10 cellular contexts compared by ENCODE assay signal in the genomic region with DNA sequence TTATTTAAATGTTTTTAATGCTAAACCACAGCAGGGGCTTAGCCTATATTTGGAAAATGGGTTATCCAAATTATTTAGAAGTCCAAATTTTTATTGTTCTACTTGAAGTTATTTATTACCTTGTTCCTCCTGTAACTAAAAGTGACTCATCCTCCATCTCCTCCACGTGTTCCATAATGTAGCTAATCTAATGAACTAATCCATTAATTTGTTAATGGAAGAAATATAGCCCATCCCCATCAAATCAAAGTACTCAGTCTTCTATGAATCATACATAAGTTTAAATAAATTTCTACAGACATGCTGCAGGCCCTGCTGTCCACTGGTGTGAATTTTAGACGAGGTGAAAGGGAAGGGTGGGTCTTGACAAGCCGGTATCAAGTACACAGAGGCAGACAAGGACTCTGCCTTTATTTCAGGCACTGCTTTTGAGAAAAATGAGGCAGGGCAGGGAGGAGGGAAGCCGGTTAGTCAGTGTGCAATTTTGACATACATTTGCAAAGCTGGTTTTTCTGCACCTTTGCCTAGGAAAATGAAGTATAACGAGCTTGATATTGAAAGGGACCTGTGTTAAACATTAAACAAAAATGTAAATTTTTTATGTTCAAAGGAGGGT. TPM values are rescaled to one million over a fixed set of nuclear protein-coding genes. Genes with fewer than 3 reads are reported as not detected.
A peak's percentile ranks its signal among the peaks of the same experiment; 100 is the strongest.
DNase-seq lines count a peak whose midpoint lies in the region; ATAC-seq and TF ChIP-seq lines count a peak whose summit lies in the region.
"Not testable (repeated sequence)": the region's sequence is repeated elsewhere in the genome, so short reads cannot be mapped to it uniquely, and the experiment has no call there.
"Had no signal": no experiment of that assay in that cellular context is flagged by ENCODE, and none has a peak within 500 bp of the region (broad histone marks: within the 10 kb centered on the region; RNA-seq: fewer than 3 reads in every experiment).

No MANE protein-coding gene starts in this region.

- POLR2A ChIA-PET in HCT116 (lab: Charles Lee); PC-3 (lab: Charles Lee; ENCODE audit: unreplicated experiment): not testable (repeated sequence)

- H3K9ac ChIP-seq in HCT116 (ENCODE audit: low read length) (peak overlapping the region; percentile 19; the same call in 1 of the 2 replicates), PC-3 (ENCODE audit: low read length) (peak overlapping the region; percentile 57)
- H3K9ac ChIP-seq in smooth muscle cell (ENCODE audit: low read depth) = not testable (repeated sequence)

- H3K79me2 ChIP-seq in HCT116 (ENCODE audit: insufficient read depth, low read length); smooth muscle cell (ENCODE audit: low read depth): not testable (repeated sequence)
- peaks cover 76% of the 10 kb centered on the region for H3K79me2 ChIP-seq in PC-3 (ENCODE audit: low read length)

- peaks cover 19 to 64% of the 10 kb centered on the region in 2 experiments for H3K4me1 ChIP-seq in HCT116 (ENCODE audit: control insufficient read depth in 1 of 2, insufficient read depth in 2 of 2, low read length in 2 of 2)
- H3K4me1 ChIP-seq in PC-3 (ENCODE audit: insufficient read depth, low read length) = peaks cover 58% of the 10 kb centered on the region
- peaks cover 43% of the 10 kb centered on the region for H3K4me1 ChIP-seq in foreskin keratinocyte
- H3K4me1 ChIP-seq in mucosa of descending colon (ENCODE audit: low read depth); smooth muscle cell (ENCODE audit: low read depth): not testable (repeated sequence)

- H3K27me3 ChIP-seq in HCT116 (ENCODE audit: insufficient read depth, low read length); PC-3 (ENCODE audit: low read length); foreskin keratinocyte; smooth muscle cell (ENCODE audit: low read depth): not testable (repeated sequence)

- not testable (repeated sequence) for H2AFZ ChIP-seq in HCT116 (ENCODE audit: low read depth, low read length, poor library complexity, severe bottlenecking); PC-3 (ENCODE audit: low read length); smooth muscle cell (ENCODE audit: low read depth)

- RAD21 ChIA-PET in HCT116 (lab: Charles Lee; ENCODE audit: low non-redundant PET in 1 of 2, low total read pairs in 2 of 2, uncharacterized antibody in 2 of 2, unreplicated experiment in 2 of 2) = not testable (repeated sequence)

- H3K4me2 ChIP-seq in HCT116 (ENCODE audit: low read length) (peak overlapping the region; percentile 60), PC-3 (ENCODE audit: low read length) (peak overlapping the region; percentile 53)
- H3K4me2 ChIP-seq in smooth muscle cell = not testable (repeated sequence)

- not testable (repeated sequence) for TF ChIP-seq RAD21 in HCT116 (IDR thresholded peaks at IDR 0.05; ENCODE audit: low read depth)

- not testable (repeated sequence) for TF ChIP-seq POLR2A in HCT116 (IDR thresholded peaks at IDR 0.05; ENCODE audit: borderline replicate concordance, extremely low read depth, insufficient read depth, insufficient read length)

- CTCF ChIA-PET in HCT116 (lab: Charles Lee) = not testable (repeated sequence)
- CTCF ChIA-PET in PC-3 (lab: Charles Lee) = interaction anchor here (0.9 kb wide), 1 partner anchor 36 kb away, joined by 3 read pairs; no protein-coding TSS in a partner anchor

- H3K27ac ChIP-seq in HCT116 (ENCODE audit: low read depth, low read length) (peak overlapping the region; percentile 7; the same call in 1 of the 2 replicates), PC-3 (ENCODE audit: low read length) (peak overlapping the region; percentile 98), foreskin keratinocyte (peak overlapping the region; percentile 5), smooth muscle cell (ENCODE audit: low read depth) (peak overlapping the region; percentile 35)

- not testable (repeated sequence) for H3K9me3 ChIP-seq in HCT116 (ENCODE audit: control insufficient read depth in 1 of 2, insufficient read depth in 1 of 2, low read depth in 1 of 2, low read length in 2 of 2); PC-3 (ENCODE audit: low read length); mucosa of descending colon; smooth muscle cell (replicated peaks; ENCODE audit: low read depth)

- not testable (repeated sequence) for BruUV-seq in HCT116 (replicated peaks; lab: Mats Ljungman, UMichigan); PC-3 (replicated peaks; lab: Mats Ljungman, UMichigan)

- peak; percentile 37; the same call in 1 of the 2 replicates for ATAC-seq in HCT116
- peak; percentile 12 for ATAC-seq in PC-3
- peak; percentile 48 for ATAC-seq in SK-N-SH treated with all-trans-retinoic acid at 6 μM for 48 hours
- not testable (repeated sequence) for ATAC-seq in foreskin keratinocyte
- peak; percentile 62 for ATAC-seq in mucosa of descending colon

- intact Hi-C loops in HCT116 (cut with micrococcal nuclease); PC-3 (cut with micrococcal nuclease); mucosa of descending colon (cut with DNase I, micrococcal nuclease): not testable (repeated sequence)

- not testable (repeated sequence) for H3K4me3 ChIP-seq in HCT116 (replicated peaks in 1 of 2; ENCODE audit: low read depth in 1 of 2, low read length in 2 of 2); PC-3 (ENCODE audit: low read length); epithelial cell of esophagus (ENCODE audit: low read length); mucosa of descending colon; smooth muscle cell

- not testable (repeated sequence) for DNase-seq in HCT116 (ENCODE audit: low read depth, low spot score); foreskin keratinocyte; smooth muscle cell (lab: John Stamatoyannopoulos, UW; ENCODE audit: unreplicated experiment)
- DNase-seq in PC-3 (peak; percentile 60), epithelial cell of esophagus (ENCODE audit: low read depth) (peak; percentile 74), mucosa of descending colon (peak in 1 of 3 donors; percentile 25)

- not testable (repeated sequence) for TF ChIP-seq CTCF in HCT116 (IDR thresholded peaks at IDR 0.05 in 2 of 3, conservative IDR thresholded peaks at IDR 0.05 in 1 of 3; ENCODE audit: borderline replicate concordance in 1 of 3, insufficient read depth in 1 of 3, low read depth in 2 of 3, low read length in 2 of 3); PC-3 (conservative IDR thresholded peaks at IDR 0.05; ENCODE audit: low read depth, low read length); epithelial cell of esophagus (IDR thresholded peaks at IDR 0.05; ENCODE audit: insufficient read depth, low read depth, low read length, missing control alignments); foreskin keratinocyte (conservative IDR thresholded peaks at IDR 0.05); mucosa of descending colon (IDR thresholded peaks at IDR 0.05); smooth muscle cell (IDR thresholded peaks at IDR 0.05; ENCODE audit: borderline replicate concordance, insufficient read depth, poor library complexity, severe bottlenecking)

- H3K9me2 ChIP-seq in HCT116 (ENCODE audit: insufficient read depth); PC-3 (replicated peaks; ENCODE audit: low read length): not testable (repeated sequence)

- H4K20me1 ChIP-seq in HCT116 (ENCODE audit: insufficient read depth); PC-3 (ENCODE audit: low read length); smooth muscle cell (ENCODE audit: low read depth): not testable (repeated sequence)

- H3F3A ChIP-seq in PC-3 (ENCODE audit: low read length, unreplicated experiment); smooth muscle cell (ENCODE audit: low read depth): not testable (repeated sequence)

- not testable (repeated sequence) for H3K36me3 ChIP-seq in HCT116 (ENCODE audit: control insufficient read depth in 1 of 2, insufficient read depth in 2 of 2, low read length in 2 of 2); PC-3 (ENCODE audit: low read depth, low read length); mucosa of descending colon (ENCODE audit: low read depth); smooth muscle cell (ENCODE audit: low read depth)

- 63% methylated on average over 5 of the region's 5 CpGs for WGBS in smooth muscle cell (ENCODE audit: low lambda C conversion rate)

TF ChIP-seq in HCT116, 20 proteins besides CTCF, POLR2A, EP300 and RAD21 (continues in another document):
- TF ChIP-seq CBX3 (IDR thresholded peaks at IDR 0.05; ENCODE audit: low read depth) = 0 out of 2 replicates have a peak, but pooled peaks have one; percentile 18
- TF ChIP-seq FOSL1 (IDR thresholded peaks at IDR 0.05; ENCODE audit: low read depth) = peak; percentile 34; the same call in 1 of the 2 replicates

TF ChIP-seq in SK-N-SH treated with all-trans-retinoic acid at 6 μM for 48 hours, 23 proteins besides CTCF, POLR2A, EP300 and RAD21 (continues in another document):
- TF ChIP-seq ISL1 (CRISPR knock-in tag; IDR thresholded peaks at IDR 0.05) = peak; percentile 96
- 0 out of 2 replicates have a peak, but pooled peaks have one; percentile 17 for TF ChIP-seq TOX (CRISPR knock-in tag; IDR thresholded peaks at IDR 0.05; ENCODE audit: borderline replicate concordance)
- peak; percentile 86; the same call in 1 of the 2 replicates for TF ChIP-seq ZC3H10 (CRISPR knock-in tag; IDR thresholded peaks at IDR 0.05)

RNA-seq across cellular contexts. Expression of gene PRSS3, which starts 21.2 kb away (rescaled TPM):
- total RNA-seq in HCT116 (2021; ENCODE audit: unreplicated experiment) (66.3 TPM), PC-3 (2014; rRNA removed) (225 and 240 TPM in 2 replicates), foreskin keratinocyte (89.9 and 199 TPM in 2 replicates), mucosa of descending colon (100 to 1,000 TPM; 107 to 326 (median 174) TPM), smooth muscle cell (not detected in 2 replicates)
- 138 and 146 TPM in 2 replicates for polyA plus RNA-seq in HCT116 (2012)
- polyA plus RNA-seq in foreskin keratinocyte (127 and 247 TPM in 2 replicates), smooth muscle cell (not detected in 2 replicates)
- total RNA-seq: CD4-positive, CD25-positive, alpha-beta regulatory T cell; H1; HepG2 had no signal
- polyA plus RNA-seq: CD4-positive, CD25-positive, alpha-beta regulatory T cell; HepG2 had no signal

RNA-seq across cellular contexts. Expression of gene UBE2R2, which starts 42.8 kb away (rescaled TPM):
- total RNA-seq in HCT116 (2021; ENCODE audit: unreplicated experiment) (47.0 TPM), PC-3 (2014; rRNA removed) (18.4 and 20.9 TPM in 2 replicates), foreskin keratinocyte (28.7 and 31.1 TPM in 2 replicates), mucosa of descending colon (10 to 100 TPM; 32.1 to 55.5 (median 34.4) TPM), smooth muscle cell (39.1 and 43.5 TPM in 2 replicates)
- 32.0 and 35.8 TPM in 2 replicates for polyA plus RNA-seq in HCT116 (2012)
- polyA plus RNA-seq in foreskin keratinocyte (24.7 and 25.4 TPM in 2 replicates), smooth muscle cell (43.2 and 44.2 TPM in 2 replicates)

Comparison
In these comparisons a context has a peak if more than half of its experiments do, and no peak if none do; other contexts are left out.
1. H3K27ac ChIP-seq: peak in every context shown above with its lines; median percentile 98 in PC-3; 35 in smooth muscle cell; 7 in HCT116; 5 in foreskin keratinocyte.
2. RNA of gene PRSS3, which starts 21.2 kb away (total RNA-seq): 225 to 240 TPM in PC-3, 107 to 326 TPM in mucosa of descending colon, 89.9 to 199 TPM in foreskin keratinocyte and 66.3 TPM in HCT116 (single experiment); not detected in smooth muscle cell; every median in the first group is over 10 times any median in the second.